ENCODE assay signal across 13 cellular contexts in genomic region chr3:8488877-8489865, GRCh38. TPM values are rescaled to one million over a fixed set of nuclear protein-coding genes. Genes with fewer than 3 reads are reported as not detected.
DNase-seq lines count a peak whose midpoint lies in the region; ATAC-seq and TF ChIP-seq lines count a peak whose summit lies in the region.
"Had no signal": no experiment of that assay in that cellular context is flagged by ENCODE, and none has a peak within 500 bp of the region (broad histone marks: within the 10 kb centered on the region; RNA-seq: fewer than 3 reads in every experiment).

No MANE protein-coding gene starts in this region.

- ATAC-seq in HG02885 (IDR thresholded peaks at IDR 0.05; ENCODE audit: poor library complexity, unreplicated experiment) = no peak
- no peak for ATAC-seq in GM19023 (IDR thresholded peaks at IDR 0.05; ENCODE audit: unreplicated experiment)

- TF ChIP-seq CTCF in fibroblast of villous mesenchyme (IDR thresholded peaks at IDR 0.05; ENCODE audit: insufficient read depth, low read depth, low read length) = no peak

- peaks cover 0 to 7% (median 3%) of the 10 kb centered on the region in 5 donors for H3K9me3 ChIP-seq in subcutaneous abdominal adipose tissue (ENCODE audit: control insufficient read depth in 5 of 5, low read length in 5 of 5)

- H3K36me3 ChIP-seq in subcutaneous abdominal adipose tissue (ENCODE audit: control insufficient read depth in 5 of 5, insufficient read depth in 5 of 5, low read length in 5 of 5) = no peaks in the 10 kb centered on the region

- no peak overlapping the region for H3K4me3 ChIP-seq in fibroblast of villous mesenchyme (ENCODE audit: low read depth, low read length)
- H3K4me3 ChIP-seq in subcutaneous abdominal adipose tissue (ENCODE audit: low read depth in 1 of 5, low read length in 5 of 5) = no peak overlapping the region

- no peak overlapping the region for H3K9ac ChIP-seq in subcutaneous abdominal adipose tissue (ENCODE audit: low read length in 5 of 5)

- DNase-seq in M059J (ENCODE audit: low read depth) (peak; percentile 14), SK-MEL-5 (ENCODE audit: low read depth, low spot score) (peak; percentile 85), fibroblast of villous mesenchyme (ENCODE audit: low read depth) (peak; percentile 80), SK-N-DZ (ENCODE audit: low spot score) (no peak)
- DNase-seq in stimulated activated CD4-positive, alpha-beta T cell treated with anti-CD3 and anti-CD28 coated beads, Interleukin-12 subunit alpha, Interleukin-12 subunit beta, amount 100 ng/mL, for 4 hours = no peak
- DNase-seq: activated CD4-positive, alpha-beta T cell treated with anti-CD3 and anti-CD28 coated beads for 4 hours; activated T-cell treated with anti-CD3 and anti-CD28 coated beads, Interleukin-2, amount 50 U/mL, for 24 hours; CD4-positive, CD25-positive, alpha-beta regulatory T cell; NCI-H187; stimulated activated CD4-positive, alpha-beta T cell treated with anti-CD3 and anti-CD28 coated beads, Interleukin-4, amount 100 ng/mL, for 4 hours had no signal

- in situ Hi-C loops in SK-MEL-5 (cut with HindIII; ENCODE audit: low pct_unique_long_range_greater_than_20kb, low sequenced_read_pairs) = no loop called here

- H3K27ac ChIP-seq in subcutaneous abdominal adipose tissue (ENCODE audit: low read depth, low read length) = peak overlapping the region; percentile 14

- H3K27me3 ChIP-seq in subcutaneous abdominal adipose tissue (ENCODE audit: control insufficient read depth in 5 of 5, insufficient read depth in 4 of 5, low read length in 5 of 5) = no peaks in the 10 kb centered on the region

- H3K4me1 ChIP-seq in subcutaneous abdominal adipose tissue (ENCODE audit: control insufficient read depth in 5 of 5, insufficient read depth in 5 of 5, low read length in 5 of 5) = peaks cover 3 to 17% (median 17%) of the 10 kb centered on the region in 5 donors

RNA-seq across cellular contexts. Expression of gene LMCD1, which starts 12.5 kb away (rescaled TPM):
- total RNA-seq in M059J (2014; rRNA removed; shearing (Covaris generic)) = 10.0 and 18.1 TPM in 2 replicates
- 24.3 and 28.0 TPM in 2 replicates for total RNA-seq in SK-MEL-5 (2014; rRNA removed; shearing (Covaris generic))
- 56.3 and 62.1 TPM in 2 replicates for polyA plus RNA-seq in SK-MEL-5 (2015; cell fraction: cytosol; rRNA removed)
- 9.1 and 17.4 TPM in 2 replicates for polyA plus RNA-seq in SK-MEL-5 (2015; cell fraction: nucleus; rRNA removed)
- 95.0 and 170 TPM in 2 replicates for total RNA-seq in fibroblast of villous mesenchyme
- polyA plus RNA-seq in SK-N-DZ (2014; cell fraction: cytosol; rRNA removed) = 5.5 and 9.0 TPM in 2 replicates
- 2.7 and 5.4 TPM in 2 replicates for polyA plus RNA-seq in SK-N-DZ (2014; cell fraction: nucleus; rRNA removed)

Comparison
In these comparisons a context has a peak if more than half of its experiments do, and no peak if none do; other contexts are left out.
1. DNase-seq: peak in M059J (single experiment), SK-MEL-5 (single experiment) and fibroblast of villous mesenchyme (single experiment); none in SK-N-DZ (single experiment) and stimulated activated CD4-positive, alpha-beta T cell treated with anti-CD3 and anti-CD28 coated beads, Interleukin-12 subunit alpha, Interleukin-12 subunit beta, amount 100 ng/mL, for 4 hours (single experiment).